Comparison of ENCODE assay signal across 17 cellular contexts in the genomic region with DNA sequence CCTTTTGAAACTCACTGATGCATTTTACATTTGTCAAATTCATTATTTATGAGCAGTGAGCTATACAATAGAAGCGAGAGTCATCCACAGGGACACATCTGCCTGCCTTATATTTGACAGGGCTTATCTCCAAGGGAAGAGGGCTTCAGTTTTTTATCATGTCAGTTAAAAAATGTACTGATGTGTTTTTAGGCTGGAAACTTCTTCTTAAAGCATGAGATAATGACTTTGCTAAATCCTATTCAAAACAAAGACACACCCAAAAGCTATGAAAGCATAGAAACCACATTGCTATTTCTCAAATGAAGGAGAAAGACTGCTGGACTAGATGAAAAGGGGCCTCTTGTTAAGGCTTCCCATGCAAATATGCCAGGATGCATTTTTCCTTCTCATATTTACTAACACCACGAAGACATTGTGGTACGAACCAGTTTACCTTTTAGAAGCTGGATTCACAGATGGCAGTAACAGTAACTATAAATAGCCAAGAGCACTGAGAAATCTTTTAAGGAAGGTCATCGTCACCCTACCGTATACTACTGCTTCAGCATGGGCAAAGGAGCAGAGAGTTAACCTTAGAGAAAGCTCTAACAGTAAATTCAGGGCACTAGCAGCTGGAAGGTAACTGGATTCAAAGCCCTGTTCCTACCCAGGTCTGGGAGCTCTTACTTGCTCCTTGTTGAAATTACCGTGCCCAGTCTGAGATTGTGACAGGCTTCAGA.
DNase-seq lines count a peak whose midpoint lies in the region; ATAC-seq and TF ChIP-seq lines count a peak whose summit lies in the region.
"Had no signal": no experiment of that assay in that cellular context is flagged by ENCODE, and none has a peak within 500 bp of the region (broad histone marks: within the 10 kb centered on the region; RNA-seq: fewer than 3 reads in every experiment).

No MANE protein-coding gene starts in this region.

- DNase-seq in NCI-H146 treated with DMSO at 0.1 percent for 48 hours (lab: John Stamatoyannopoulos, UW; ENCODE audit: unreplicated experiment) (peak; percentile 37), RWPE2 (ENCODE audit: low spot score) (no peak), dermis blood vessel endothelial cell (no peak), NCI-H774 (lab: John Stamatoyannopoulos, UW) (no peak)
- DNase-seq in stimulated activated naive B cell treated with anti-CD40 and anti-IgM and Interleukin-4, amounts not matched to agents 10 μg/mL and 1 μg/mL and 100 μg/mL, for 72 hours = no peak
- no peak for DNase-seq in activated naive CD4-positive, alpha-beta T cell treated with anti-CD3 and anti-CD28 coated beads, Interleukin-2, amount 50 U/mL, for 16 hours
- DNase-seq: activated CD8-positive, alpha-beta memory T cell treated with anti-CD3 and anti-CD28 coated beads, Interleukin-2, amount 50 U/mL, for 48 hours; NCI-H226; stimulated activated CD4-positive, alpha-beta T cell treated with anti-CD3 and anti-CD28 coated beads, Interleukin-2, amount 100 ng/mL, for 24 hours; upper lobe of left lung had no signal

- H3K4me1 ChIP-seq in RWPE2 (ENCODE audit: insufficient read depth, poor library complexity, severe bottlenecking) (peaks cover 63% of the 10 kb centered on the region), esophagus (ENCODE audit: control insufficient read depth in 2 of 2, insufficient read depth in 2 of 2, low read length in 1 of 2) (peaks cover 0 to 7% of the 10 kb centered on the region in 2 donors)

- H3K27me3 Mint-ChIP-seq in stimulated activated naive B cell treated with anti-CD40 and anti-IgM and Interleukin-4, amounts not matched to agents 10 μg/mL and 1 μg/mL and 100 μg/mL, for 72 hours = no peaks in the 10 kb centered on the region
- H3K27me3 Mint-ChIP-seq: activated naive CD8-positive, alpha-beta T cell had no signal

- H3K4me3 ChIP-seq in RWPE2 (ENCODE audit: severe bottlenecking) (no peak overlapping the region), esophagus (ENCODE audit: low read depth in 1 of 2, low read length in 2 of 2) (no peak overlapping the region)
- H3K4me3 ChIP-seq: right atrium auricular region, upper lobe of left lung had no signal

- no peak overlapping the region for H3K4me3 Mint-ChIP-seq in stimulated activated naive B cell treated with anti-CD40 and anti-IgM and Interleukin-4, amounts not matched to agents 10 μg/mL and 1 μg/mL and 100 μg/mL, for 72 hours
- H3K4me3 Mint-ChIP-seq: activated naive CD8-positive, alpha-beta T cell had no signal

- WGBS in esophagus, 2 donors = 54 to 71% methylated on average over 6 of the region's 6 CpGs

- TF ChIP-seq CTCF in RWPE2 (IDR thresholded peaks at IDR 0.05; ENCODE audit: poor library complexity, severe bottlenecking) = no peak

- H3K36me3 ChIP-seq in RWPE2 (ENCODE audit: low read depth) = peaks cover 3% of the 10 kb centered on the region; the same call in 1 of the 2 replicates
- H3K36me3 ChIP-seq in esophagus (ENCODE audit: control insufficient read depth in 2 of 2, insufficient read depth in 2 of 2, low read length in 1 of 2) = no peaks in the 10 kb centered on the region
- H3K36me3 ChIP-seq: right atrium auricular region, upper lobe of left lung had no signal

- no peaks in the 10 kb centered on the region for H3K27me3 ChIP-seq in RWPE2 (ENCODE audit: insufficient read depth, poor library complexity, severe bottlenecking)
- no peaks in the 10 kb centered on the region for H3K27me3 ChIP-seq in esophagus (ENCODE audit: control insufficient read depth in 1 of 2, insufficient read depth in 2 of 2, low read length in 2 of 2)
- H3K27me3 ChIP-seq: right atrium auricular region, upper lobe of left lung had no signal

- peak overlapping the region; percentile 21 for H3K27ac Mint-ChIP-seq in stimulated activated naive B cell treated with anti-CD40 and anti-IgM and Interleukin-4, amounts not matched to agents 10 μg/mL and 1 μg/mL and 100 μg/mL, for 72 hours
- H3K27ac Mint-ChIP-seq: activated naive CD8-positive, alpha-beta T cell had no signal

- peaks cover 0 to 12% of the 10 kb centered on the region in 2 donors for H3K36me3 Mint-ChIP-seq in stimulated activated naive B cell treated with anti-CD40 and anti-IgM and Interleukin-4, amounts not matched to agents 10 μg/mL and 1 μg/mL and 100 μg/mL, for 72 hours

- peak; percentile 18; the same call in 1 of the 3 replicates for ATAC-seq in RWPE2 (ENCODE audit: low read depth)
- peak in 1 of 2 donors; percentile 26 for ATAC-seq in stimulated activated naive B cell treated with anti-CD40 and anti-IgM and Interleukin-4, amounts not matched to agents 10 μg/mL and 1 μg/mL and 100 μg/mL, for 72 hours (replicated peaks)
- ATAC-seq in HG03521 (IDR thresholded peaks at IDR 0.05; ENCODE audit: unreplicated experiment) = no peak
- ATAC-seq: activated CD4-positive, CD25-positive, alpha-beta regulatory T cell treated with anti-CD3 and anti-CD28 coated beads, Interleukin-2, amount 50 U/mL, for 24 hours; esophagus mucosa; Panc1 had no signal

- H3K27ac ChIP-seq in RWPE2 (ENCODE audit: poor library complexity, severe bottlenecking) = peak overlapping the region; percentile 100
- H3K27ac ChIP-seq in esophagus (ENCODE audit: low read depth in 2 of 2, low read length in 1 of 2) = peak overlapping the region; percentile 14 to 15
- H3K27ac ChIP-seq: right atrium auricular region, upper lobe of left lung had no signal

- peaks cover 49 to 78% of the 10 kb centered on the region in 2 donors for H3K4me1 Mint-ChIP-seq in stimulated activated naive B cell treated with anti-CD40 and anti-IgM and Interleukin-4, amounts not matched to agents 10 μg/mL and 1 μg/mL and 100 μg/mL, for 72 hours

- no peaks in the 10 kb centered on the region for H3K9me3 Mint-ChIP-seq in stimulated activated naive B cell treated with anti-CD40 and anti-IgM and Interleukin-4, amounts not matched to agents 10 μg/mL and 1 μg/mL and 100 μg/mL, for 72 hours

- H3K9me3 ChIP-seq in RWPE2 (ENCODE audit: severe bottlenecking) (no peaks in the 10 kb centered on the region), esophagus (ENCODE audit: control insufficient read depth in 2 of 2, insufficient read depth in 1 of 2, low read depth in 1 of 2, low read length in 1 of 2) (no peaks in the 10 kb centered on the region)
- H3K9me3 ChIP-seq: right atrium auricular region, upper lobe of left lung had no signal
